4 cellular contexts compared by ENCODE assay signal in the genomic region with DNA sequence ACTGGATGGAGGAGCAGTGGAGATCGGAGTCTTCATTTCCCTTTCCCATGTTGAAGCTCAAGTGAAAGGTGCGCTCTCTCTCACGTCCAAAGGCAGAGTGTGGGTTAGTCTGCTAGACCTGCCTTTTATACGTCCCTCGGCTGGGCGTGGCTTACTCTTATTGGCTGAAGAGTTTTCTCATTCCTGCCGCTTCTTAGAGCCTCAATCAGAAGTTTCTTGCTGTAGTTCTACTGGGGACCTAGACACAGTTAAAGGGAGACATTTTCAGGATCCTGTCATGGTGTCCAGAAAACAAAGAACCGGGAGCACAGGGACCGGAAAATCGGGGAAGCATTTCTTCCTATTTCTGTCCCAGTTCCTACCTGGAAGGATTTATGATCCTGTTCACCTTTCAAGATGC. TPM values are rescaled to one million over a fixed set of nuclear protein-coding genes. Genes with fewer than 3 reads are reported as not detected.
"Had no signal": no experiment of that assay in that cellular context is flagged by ENCODE, and none has a peak within 500 bp of the region (broad histone marks: within the 10 kb centered on the region; RNA-seq: fewer than 3 reads in every experiment).

TSS of gene FRG2 (minus strand) at position 101 of the 400 bp plus-strand sequence. CDS start at position 49, 52 bp downstream.

RNA-seq across cellular contexts. Expression of gene FRG2, which starts in this region (rescaled TPM):
- total RNA-seq: HepG2, HT-29, IMR-90 had no signal
- polyA plus RNA-seq: HepG2, IgD-negative memory B cell, IMR-90 had no signal
